ENCODE assay signal across 32 cellular contexts in the genomic region with DNA sequence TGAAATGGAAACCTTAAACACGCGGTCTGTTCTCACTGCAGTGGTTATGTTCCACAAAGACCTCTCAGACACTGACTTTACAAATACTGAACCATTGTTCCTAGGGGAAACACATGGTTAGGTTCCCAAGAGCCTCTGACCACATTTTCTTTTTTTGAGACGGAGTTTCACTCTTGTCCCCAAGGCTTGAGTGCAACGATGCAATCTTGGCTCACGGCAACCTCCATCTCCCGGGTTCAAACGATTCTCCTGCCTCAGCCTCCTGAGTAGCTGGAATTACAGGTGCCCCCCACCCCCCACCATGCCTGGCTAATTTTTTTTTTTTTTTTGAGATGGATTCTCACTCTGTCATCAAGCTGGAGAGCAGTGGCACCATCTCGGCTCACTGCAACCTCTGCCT.
"Had no signal": no experiment of that assay in that cellular context is flagged by ENCODE, and none has a peak within 500 bp of the region (broad histone marks: within the 10 kb centered on the region; RNA-seq: fewer than 3 reads in every experiment).

No MANE protein-coding gene starts in this region.

- DNase-seq: activated effector memory CD4-positive, alpha-beta T cell treated with anti-CD3 and anti-CD28 coated beads, Interleukin-2, amount 50 U/mL, for 16 hours; activated effector memory CD4-positive, alpha-beta T cell treated with Interleukin-2 at 50 U/mL for 16 hours; activated gamma-delta T cell; activated gamma-delta T cell treated with Interleukin-2 at 50 U/mL for 16 hours; activated naive CD4-positive, alpha-beta T cell; activated naive CD4-positive, alpha-beta T cell treated with anti-CD3 and anti-CD28 coated beads for 36 hours; activated naive CD4-positive, alpha-beta T cell treated with anti-CD3 and anti-CD28 coated beads, Interleukin-2, amount 10 ng/mL, durations not matched to agents 7 days and 5 days; activated naive CD4-positive, alpha-beta T cell treated with anti-CD3 and anti-CD28 coated beads, Interleukin-2, amount 50 U/mL, for 16 hours; activated naive CD4-positive, alpha-beta T cell treated with Interleukin-2 at 50 U/mL for 16 hours; activated naive CD8-positive, alpha-beta T cell treated with anti-CD3 and anti-CD28 coated beads for 36 hours; activated naive CD8-positive, alpha-beta T cell treated with anti-CD3 and anti-CD28 coated beads, Interleukin-2, amount 10 ng/mL, durations not matched to agents 7 days and 5 days; activated naive CD8-positive, alpha-beta T cell treated with anti-CD3 and anti-CD28 coated beads, Interleukin-2, amount 50 U/mL, for 24 hours; activated T-cell treated with anti-CD3 and anti-CD28 coated beads, Interleukin-2, amount 50 U/mL, for 24 hours; activated T-cell treated with anti-CD3 and anti-CD28 coated beads, Interleukin-2, amount 50 U/mL, for 4 hours; activated T-cell treated with anti-CD3 and anti-CD28 coated beads, Interleukin-2, amount 50 U/mL, for 48 hours; activated T-cell treated with anti-CD3 and anti-CD28 coated beads, Interleukin-2, amount 50 U/mL, for 72 hours; adrenal gland; amniotic stem cell; amygdala; anterior cingulate cortex; aorta; body of pancreas; brain microvascular endothelial cell; caudate nucleus; central memory CD4-positive, alpha-beta T cell; cerebellar nuclear complex had no signal

- FAIRE-seq: astrocyte had no signal

- H3K9me3 ChIP-seq: adrenal gland, ascending aorta, body of pancreas, breast epithelium had no signal

- ATAC-seq: activated naive CD4-positive, alpha-beta T cell treated with anti-CD3 and anti-CD28 coated beads, Interleukin-2, amount 50 U/mL, for 72 hours; activated naive CD8-positive, alpha-beta T cell treated with anti-CD3 and anti-CD28 coated beads, Interleukin-2, amount 50 U/mL, for 24 hours; activated T-cell treated with anti-CD3 and anti-CD28 coated beads, Interleukin-2, amount 50 U/mL, for 4 hours; activated T-cell treated with anti-CD3 and anti-CD28 coated beads, Interleukin-2, amount 50 U/mL, for 72 hours; activated T-helper 17 cell treated with anti-CD3 and anti-CD28 coated beads, Interleukin-2, amount 50 U/mL, for 72 hours; body of pancreas had no signal

- H3K27ac ChIP-seq: adrenal gland, ascending aorta, body of pancreas, brain microvascular endothelial cell, breast epithelium, cardiac muscle cell had no signal

- H3K4me3 ChIP-seq: adrenal gland, ascending aorta, body of pancreas, breast epithelium, cardiac muscle cell had no signal

- H3K4me1 ChIP-seq: adrenal gland, ascending aorta, body of pancreas, breast epithelium had no signal

- H3K36me3 ChIP-seq: adrenal gland, ascending aorta, brain microvascular endothelial cell, breast epithelium, cardiac muscle cell had no signal

- H3K27me3 ChIP-seq: adrenal gland, ascending aorta, body of pancreas, brain microvascular endothelial cell, cardiac muscle cell had no signal
